ENCODE assay signal across 8 cellular contexts in the genomic region with DNA sequence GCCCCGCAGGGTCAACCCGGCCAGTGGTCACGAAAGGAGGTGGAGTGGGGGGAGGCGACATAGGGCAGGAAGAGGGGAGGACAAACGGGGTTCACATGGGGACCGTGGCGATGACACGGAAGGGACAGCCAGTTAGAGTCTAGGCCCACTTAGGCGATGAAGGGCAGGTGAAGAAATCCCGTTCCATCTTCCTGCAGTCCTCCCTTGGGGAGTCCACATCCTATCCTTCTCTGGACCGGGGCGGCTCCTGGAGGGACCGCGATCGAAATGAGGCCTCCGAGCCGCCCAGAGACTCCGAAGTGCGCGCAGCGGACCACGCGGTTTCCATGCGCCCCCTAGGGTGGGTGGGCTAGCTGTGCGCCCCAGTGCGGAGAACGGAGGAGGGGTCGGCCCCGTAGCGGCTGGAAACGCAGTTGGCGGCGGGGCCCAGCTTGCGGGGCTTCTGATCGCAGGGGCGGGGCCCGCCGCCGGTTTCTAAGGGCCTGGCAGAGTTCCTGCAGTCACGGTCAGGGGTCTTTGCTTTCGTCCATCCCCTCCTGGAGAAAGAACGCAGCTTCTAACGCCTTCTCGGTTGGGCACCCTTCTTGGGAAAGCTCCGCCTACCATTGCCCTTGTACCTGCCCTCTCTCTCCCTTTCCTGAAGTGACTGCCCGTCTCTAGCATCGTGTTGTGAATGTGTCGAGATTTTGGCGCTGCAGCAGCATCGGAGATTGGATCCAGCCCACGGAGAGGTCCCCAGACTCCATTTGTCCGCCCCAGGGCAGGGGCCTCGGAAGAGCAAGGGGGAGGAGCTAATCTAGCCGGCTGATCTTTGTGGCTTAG. TPM values are rescaled to one million over a fixed set of nuclear protein-coding genes. Genes with fewer than 3 reads are reported as not detected.
DNase-seq lines count a peak whose midpoint lies in the region; ATAC-seq lines count a peak whose summit lies in the region.

No MANE protein-coding gene starts in this region.

- peaks cover 2% of the 10 kb centered on the region for H3K36me3 Mint-ChIP-seq in activated CD4-positive, alpha-beta memory T cell treated with anti-CD3 and anti-CD28 coated beads, Interleukin-2, amount 10 ng/mL, durations not matched to agents 7 days and 5 days (ENCODE audit: low read depth)

- peaks cover 0 to 6% (median under 1%) of the 10 kb centered on the region in 11 experiments; a peak in 2 of 22 replicates for H3K36me3 ChIP-seq in BLaER1 treated with 17β-estradiol and CSF1 and Interleukin-3, amounts not matched to agents 10 nM and 100 nM
- H3K36me3 ChIP-seq in effector memory CD4-positive, alpha-beta T cell (ENCODE audit: control insufficient read depth, insufficient read depth, low read length): no peaks in the 10 kb centered on the region
- H3K36me3 ChIP-seq in mesodermal cell (ENCODE audit: control insufficient read depth, insufficient read depth, low read length): no peaks in the 10 kb centered on the region

- peaks cover 20% of the 10 kb centered on the region for H3K4me1 Mint-ChIP-seq in activated CD4-positive, alpha-beta memory T cell treated with anti-CD3 and anti-CD28 coated beads, Interleukin-2, amount 10 ng/mL, durations not matched to agents 7 days and 5 days

- H3K27me3 Mint-ChIP-seq in activated CD4-positive, alpha-beta memory T cell treated with anti-CD3 and anti-CD28 coated beads, Interleukin-2, amount 10 ng/mL, durations not matched to agents 7 days and 5 days: peaks cover 2% of the 10 kb centered on the region

- no peak overlapping the region for H3K27ac Mint-ChIP-seq in activated CD4-positive, alpha-beta memory T cell treated with anti-CD3 and anti-CD28 coated beads, Interleukin-2, amount 10 ng/mL, durations not matched to agents 7 days and 5 days

- ATAC-seq in GM18519 (IDR thresholded peaks at IDR 0.05; ENCODE audit: low FRiP score, unreplicated experiment) (no peak), HG03039 (IDR thresholded peaks at IDR 0.05; ENCODE audit: unreplicated experiment) (no peak)

- peak overlapping the region in 10 of 11 experiments; percentile 33 to 72 (median 60); a peak in 19 of 22 replicates for H3K27ac ChIP-seq in BLaER1 treated with 17β-estradiol and CSF1 and Interleukin-3, amounts not matched to agents 10 nM and 100 nM
- peak overlapping the region; percentile 38 for H3K27ac ChIP-seq in effector memory CD4-positive, alpha-beta T cell (ENCODE audit: insufficient read depth, low read length, poor library complexity, severe bottlenecking)
- peak overlapping the region; percentile 48 for H3K27ac ChIP-seq in mesodermal cell (ENCODE audit: low read depth, low read length, severe bottlenecking)

- H3K9ac ChIP-seq in BLaER1 treated with 17β-estradiol and CSF1 and Interleukin-3, amounts not matched to agents 10 nM and 100 nM: peak overlapping the region; percentile 56 to 79 (median 74)

- CTCF ChIA-PET in activated CD4-positive, alpha-beta memory T cell treated with anti-CD3 and anti-CD28 coated beads, Interleukin-2, amount 10 ng/mL, durations not matched to agents 7 days and 5 days (lab: Charles Lee): interaction anchor here (0.5 kb wide), 1 partner anchor 557 kb away, joined by 3 read pairs; no protein-coding TSS in a partner anchor

- peak overlapping the region; percentile 59 to 73 (median 62) for H3K4me3 ChIP-seq in BLaER1 treated with 17β-estradiol and CSF1 and Interleukin-3, amounts not matched to agents 10 nM and 100 nM
- H3K4me3 ChIP-seq in effector memory CD4-positive, alpha-beta T cell (ENCODE audit: insufficient read depth, low read depth, low read length, poor library complexity, severe bottlenecking): peak overlapping the region; percentile 67
- H3K4me3 ChIP-seq in mesodermal cell (ENCODE audit: extremely low read depth, insufficient read depth, low read length, poor library complexity, severe bottlenecking): peak overlapping the region; percentile 47

- H3K9me3 ChIP-seq in BLaER1 treated with 17β-estradiol and CSF1 and Interleukin-3, amounts not matched to agents 10 nM and 100 nM (replicated peaks in 1 of 11): no peaks in the 10 kb centered on the region
- no peaks in the 10 kb centered on the region for H3K9me3 ChIP-seq in effector memory CD4-positive, alpha-beta T cell (ENCODE audit: control insufficient read depth, low read length)
- no peaks in the 10 kb centered on the region for H3K9me3 ChIP-seq in mesodermal cell (ENCODE audit: control insufficient read depth, low read length)

- H3K4me1 ChIP-seq in BLaER1 treated with 17β-estradiol and CSF1 and Interleukin-3, amounts not matched to agents 10 nM and 100 nM: peaks cover 15 to 40% (median 32%) of the 10 kb centered on the region in 10 experiments
- H3K4me1 ChIP-seq in effector memory CD4-positive, alpha-beta T cell (ENCODE audit: control insufficient read depth, insufficient read depth, low read length, poor library complexity, severe bottlenecking): peaks cover 11% of the 10 kb centered on the region
- no peaks in the 10 kb centered on the region for H3K4me1 ChIP-seq in mesodermal cell (ENCODE audit: control insufficient read depth, insufficient read depth, low read length, poor library complexity, severe bottlenecking)

- H3K4me3 Mint-ChIP-seq in activated CD4-positive, alpha-beta memory T cell treated with anti-CD3 and anti-CD28 coated beads, Interleukin-2, amount 10 ng/mL, durations not matched to agents 7 days and 5 days: peak overlapping the region; percentile 76

- 9 to 15% methylated on average over 43 to 54 of the region's 54 CpGs for WGBS in mesodermal cell (ENCODE audit: insufficient coverage in 2 of 2), 2 experiments

- H3K9me3 Mint-ChIP-seq in activated CD4-positive, alpha-beta memory T cell treated with anti-CD3 and anti-CD28 coated beads, Interleukin-2, amount 10 ng/mL, durations not matched to agents 7 days and 5 days: no peaks in the 10 kb centered on the region

- peaks cover 0 to 14% (median 0%) of the 10 kb centered on the region in 11 experiments; a peak in 3 of 22 replicates for H4K20me1 ChIP-seq in BLaER1 treated with 17β-estradiol and CSF1 and Interleukin-3, amounts not matched to agents 10 nM and 100 nM

- no peaks in the 10 kb centered on the region for H3K27me3 ChIP-seq in BLaER1 treated with 17β-estradiol and CSF1 and Interleukin-3, amounts not matched to agents 10 nM and 100 nM
- H3K27me3 ChIP-seq in effector memory CD4-positive, alpha-beta T cell (replicated peaks; ENCODE audit: control insufficient read depth, insufficient read depth, low read length, poor library complexity, severe bottlenecking): no peaks in the 10 kb centered on the region

- peak overlapping the region; percentile 90 to 100 (median 97) for H3K4me2 ChIP-seq in BLaER1 treated with 17β-estradiol and CSF1 and Interleukin-3, amounts not matched to agents 10 nM and 100 nM

- POLR2A ChIA-PET in activated CD4-positive, alpha-beta memory T cell treated with anti-CD3 and anti-CD28 coated beads, Interleukin-2, amount 10 ng/mL, durations not matched to agents 7 days and 5 days (lab: Charles Lee): interaction anchor here (0.8 to 1.9 kb wide), 3 partner anchors 22 to 171 kb away, joined by 3 to 11 read pairs (median 4); partner anchors contain the start of genes BUD31, PDAP1, ZNF655 and ZSCAN25

- peak; percentile 34 for DNase-seq in NCI-H128 (lab: John Stamatoyannopoulos, UW; ENCODE audit: unreplicated experiment)
- peak; percentile 34 for DNase-seq in activated CD4-positive, alpha-beta memory T cell treated with anti-CD3 and anti-CD28 coated beads, Interleukin-2, amount 10 ng/mL, durations not matched to agents 7 days and 5 days
- DNase-seq in effector memory CD4-positive, alpha-beta T cell: peak in 2 of 3 donors; percentile 22 to 27
- peak; percentile 40 for DNase-seq in stimulated activated CD8-positive, alpha-beta memory T cell treated with anti-CD3 and anti-CD28 coated beads, Interleukin-4, amount 100 ng/mL, for 24 hours (ENCODE audit: low read depth)

RNA-seq across cellular contexts. Expression of gene TMEM225B, which starts 17.9 kb away (rescaled TPM):
- 1 to 10 TPM; 1.3 to 1.9 TPM for total RNA-seq in activated CD4-positive, alpha-beta memory T cell treated with anti-CD3 and anti-CD28 coated beads, Interleukin-2, amount 10 ng/mL, durations not matched to agents 7 days and 5 days
- polyA plus RNA-seq in mesodermal cell (2013, experiment 1 of 2): 1.5 TPM
- polyA plus RNA-seq in mesodermal cell (2013, experiment 2 of 2): 1.4 TPM

RNA-seq across cellular contexts. Expression of gene ZNF655, which starts 21.7 kb away (rescaled TPM):
- 100 to 1,000 TPM; 102 to 103 TPM for total RNA-seq in activated CD4-positive, alpha-beta memory T cell treated with anti-CD3 and anti-CD28 coated beads, Interleukin-2, amount 10 ng/mL, durations not matched to agents 7 days and 5 days
- polyA plus RNA-seq in mesodermal cell (2013, experiment 1 of 2): 45.9 TPM
- 47.1 TPM for polyA plus RNA-seq in mesodermal cell (2013, experiment 2 of 2)

RNA-seq across cellular contexts. Expression of gene FAM200A, which starts 28.3 kb away (rescaled TPM):
- total RNA-seq in activated CD4-positive, alpha-beta memory T cell treated with anti-CD3 and anti-CD28 coated beads, Interleukin-2, amount 10 ng/mL, durations not matched to agents 7 days and 5 days: 1 to 10 TPM; 5.0 to 5.1 TPM
- polyA plus RNA-seq in mesodermal cell (2013, experiment 1 of 2): 9.9 TPM
- polyA plus RNA-seq in mesodermal cell (2013, experiment 2 of 2): 11.7 TPM

RNA-seq across cellular contexts. Expression of gene ZSCAN25, which starts 36.6 kb away (rescaled TPM):
- total RNA-seq in activated CD4-positive, alpha-beta memory T cell treated with anti-CD3 and anti-CD28 coated beads, Interleukin-2, amount 10 ng/mL, durations not matched to agents 7 days and 5 days: 10 to 100 TPM; 27.7 TPM
- 7.3 TPM for polyA plus RNA-seq in mesodermal cell (2013, experiment 1 of 2)
- 7.6 TPM for polyA plus RNA-seq in mesodermal cell (2013, experiment 2 of 2)
